In the genomic region with DNA sequence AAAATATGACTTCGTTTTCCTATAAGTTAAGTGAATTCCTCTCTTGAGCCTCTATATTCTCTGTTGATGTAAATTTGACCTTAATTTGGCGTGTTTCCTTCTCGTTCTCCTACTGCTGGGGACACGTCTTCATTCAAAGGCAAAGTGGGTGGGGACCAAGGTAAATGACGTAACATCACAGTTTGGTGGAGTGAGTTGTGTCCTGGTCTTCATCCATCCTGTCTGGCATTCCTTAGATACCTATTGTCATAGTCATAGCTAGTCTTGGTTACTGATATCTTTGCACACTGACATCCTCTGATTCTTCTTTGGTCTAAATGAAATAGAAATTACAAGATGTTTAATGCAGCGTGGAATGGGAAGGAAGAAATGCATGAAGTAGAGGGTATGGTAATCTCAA, we compare ENCODE assay signal across 12 cellular contexts.
DNase-seq lines count a peak whose midpoint lies in the region; ATAC-seq, FAIRE-seq and TF ChIP-seq lines count a peak whose summit lies in the region.
"Had no signal": no experiment of that assay in that cellular context is flagged by ENCODE, and none has a peak within 500 bp of the region (broad histone marks: within the 10 kb centered on the region; RNA-seq: fewer than 3 reads in every experiment).

No MANE protein-coding gene starts in this region.

- intact Hi-C loops in upper lobe of right lung (cut with DNase I) = no loop called here
- intact Hi-C loops in lower leg skin (cut with DNase I; ENCODE audit: low total_unique reads) = no loop called here

- 71% methylated on average over 1 of the region's 6 CpGs; no CpG with 5 or more reads in 1 of the 2 experiments for WGBS in mesodermal cell (ENCODE audit: insufficient coverage in 2 of 2), 2 experiments
- WGBS in lower leg skin, 2 donors = 89 to 93% methylated on average over 6 of the region's 6 CpGs

- H3K4me1 ChIP-seq in mesodermal cell (ENCODE audit: control insufficient read depth, insufficient read depth, low read length, poor library complexity, severe bottlenecking) = no peaks in the 10 kb centered on the region
- no peaks in the 10 kb centered on the region for H3K4me1 ChIP-seq in upper lobe of right lung
- H3K4me1 ChIP-seq: body of pancreas had no signal

- no peak overlapping the region for H3K4me3 ChIP-seq in bronchial epithelial cell (ENCODE audit: low read depth, low read length)
- H3K4me3 ChIP-seq in mesodermal cell (ENCODE audit: extremely low read depth, insufficient read depth, low read length, poor library complexity, severe bottlenecking) = no peak overlapping the region
- H3K4me3 ChIP-seq in upper lobe of right lung = no peak overlapping the region
- H3K4me3 ChIP-seq in lower leg skin (ENCODE audit: low read depth, poor library complexity, severe bottlenecking) = no peak overlapping the region
- H3K4me3 ChIP-seq: body of pancreas, lung had no signal

- no peak for TF ChIP-seq CTCF in bronchial epithelial cell (IDR thresholded peaks at IDR 0.05; ENCODE audit: insufficient read depth, low read length, severe bottlenecking)
- no peak for TF ChIP-seq CTCF in upper lobe of right lung (IDR thresholded peaks at IDR 0.05)
- no peak for TF ChIP-seq CTCF in lower leg skin (IDR thresholded peaks at IDR 0.05)

- no peaks in the 10 kb centered on the region for H3K27me3 ChIP-seq in bronchial epithelial cell (ENCODE audit: control insufficient read depth, insufficient read depth, low read length)
- H3K27me3 ChIP-seq in upper lobe of right lung = no peaks in the 10 kb centered on the region
- H3K27me3 ChIP-seq: body of pancreas had no signal

- ATAC-seq in upper lobe of right lung = no peak
- ATAC-seq: body of pancreas had no signal

- H3K9me3 ChIP-seq in mesodermal cell (ENCODE audit: control insufficient read depth, low read length) = no peaks in the 10 kb centered on the region
- no peaks in the 10 kb centered on the region for H3K9me3 ChIP-seq in upper lobe of right lung
- H3K9me3 ChIP-seq: body of pancreas had no signal

- TF ChIP-seq POLR2A in lower leg skin (IDR thresholded peaks at IDR 0.05) = no peak

- peak overlapping the region; percentile 68 for H3K27ac ChIP-seq in mesodermal cell (ENCODE audit: low read depth, low read length, severe bottlenecking)
- H3K27ac ChIP-seq in upper lobe of right lung = no peak overlapping the region
- H3K27ac ChIP-seq: body of pancreas had no signal

- H3K36me3 ChIP-seq in bronchial epithelial cell (ENCODE audit: control insufficient read depth, insufficient read depth, low read length) (no peaks in the 10 kb centered on the region), mesodermal cell (ENCODE audit: control insufficient read depth, insufficient read depth, low read length) (no peaks in the 10 kb centered on the region), upper lobe of right lung (no peaks in the 10 kb centered on the region)

- DNase-seq in EL = peak; percentile 84
- DNase-seq in M059J (ENCODE audit: low read depth) = peak; percentile 77
- DNase-seq in bronchial epithelial cell (ENCODE audit: low read depth) = peak; percentile 23
- no peak for DNase-seq in upper lobe of right lung
- DNase-seq in activated CD8-positive, alpha-beta memory T cell treated with anti-CD3 and anti-CD28 coated beads, Interleukin-2, amount 50 U/mL, for 4 hours = no peak
- DNase-seq in lower leg skin (ENCODE audit: low spot score in 2 of 2) = no peak
- DNase-seq: activated CD4-positive, alpha-beta T cell treated with anti-CD3 and anti-CD28 coated beads, Interleukin-2, amount 50 U/mL, for 48 hours; body of pancreas; CD8-positive, alpha-beta memory T cell; NCI-H1092 had no signal

- no peak for FAIRE-seq in bronchial epithelial cell (lab: Jason Lieb, UNC)

Comparison
In these comparisons a context has a peak if more than half of its experiments do, and no peak if none do; other contexts are left out.
1. DNase-seq: peak in EL (single experiment), M059J (single experiment) and bronchial epithelial cell (single experiment); none in upper lobe of right lung (single experiment), activated CD8-positive, alpha-beta memory T cell treated with anti-CD3 and anti-CD28 coated beads, Interleukin-2, amount 50 U/mL, for 4 hours (single experiment) and lower leg skin (0 of 2).